Comparison of ENCODE assay signal across 13 cellular contexts in genomic region chr2:86298411-86299390, GRCh38. TPM values are rescaled to one million over a fixed set of nuclear protein-coding genes. Genes with fewer than 3 reads are reported as not detected.
A peak's percentile ranks its signal among the peaks of the same experiment; 100 is the strongest.
DNase-seq lines count a peak whose midpoint lies in the region; ATAC-seq, FAIRE-seq and TF ChIP-seq lines count a peak whose summit lies in the region.
"Had no signal": no experiment of that assay in that cellular context is flagged by ENCODE, and none has a peak within 500 bp of the region (broad histone marks: within the 10 kb centered on the region; RNA-seq: fewer than 3 reads in every experiment).

No MANE protein-coding gene starts in this region.

- TF ChIP-seq CTCF in OCI-LY3 (IDR thresholded peaks at IDR 0.05; ENCODE audit: low read depth, low read length): peak; percentile 21
- peak; percentile 29 for TF ChIP-seq CTCF in fibroblast of mammary gland (conservative IDR thresholded peaks at IDR 0.05; ENCODE audit: control insufficient read depth, insufficient read depth, low read depth, low read length)

- ATAC-seq in stimulated activated effector memory CD8-positive, alpha-beta T cell treated with anti-CD3 and anti-CD28 coated beads, Interleukin-12 subunit alpha, Interleukin-12 subunit beta, amount 100 ng/mL, for 72 hours: no peak
- ATAC-seq in GM21576 (IDR thresholded peaks at IDR 0.05; ENCODE audit: unreplicated experiment): no peak

- no peak overlapping the region for H3K4me3 ChIP-seq in OCI-LY3 (ENCODE audit: low read length)
- no peak overlapping the region for H3K4me3 ChIP-seq in fibroblast of mammary gland (ENCODE audit: control insufficient read depth, low read depth, low read length)
- H3K4me3 ChIP-seq: HAP-1 had no signal

- 0 out of 2 replicates have a peak, but pooled peaks cover 3% of the 10 kb centered on the region for H3K4me1 ChIP-seq in OCI-LY3 (ENCODE audit: low read length)
- H3K4me1 ChIP-seq: HAP-1 had no signal

- H3K9me3 ChIP-seq in OCI-LY3 (ENCODE audit: insufficient read depth, low read length): no peaks in the 10 kb centered on the region
- H3K9me3 ChIP-seq: HAP-1 had no signal

- no peak overlapping the region for H3K4me2 ChIP-seq in OCI-LY3 (ENCODE audit: low read length)

- no peaks in the 10 kb centered on the region for H3K79me2 ChIP-seq in OCI-LY3 (ENCODE audit: low read length)

- TF ChIP-seq POLR2A in GM12892 (IDR thresholded peaks at IDR 0.05; ENCODE audit: low read depth, low read length): no peak

- no peak overlapping the region for H3K9ac ChIP-seq in OCI-LY3 (ENCODE audit: low read length)

- 0 out of 2 replicates have a peak, but pooled peaks cover under 1% of the 10 kb centered on the region for H3K27me3 ChIP-seq in OCI-LY3 (ENCODE audit: low read depth, low read length)

- H3K36me3 ChIP-seq in OCI-LY3 (replicated peaks; ENCODE audit: low read depth, low read length): no peaks in the 10 kb centered on the region
- H3K36me3 ChIP-seq: HAP-1 had no signal

- H3K4me1 Mint-ChIP-seq in stimulated activated effector memory CD8-positive, alpha-beta T cell treated with anti-CD3 and anti-CD28 coated beads, Interleukin-12 subunit alpha, Interleukin-12 subunit beta, amount 100 ng/mL, for 72 hours: no peaks in the 10 kb centered on the region
- H3K4me1 Mint-ChIP-seq: CD8-positive, alpha-beta memory T cell had no signal

- no peaks in the 10 kb centered on the region for H3K9me3 Mint-ChIP-seq in stimulated activated effector memory CD8-positive, alpha-beta T cell treated with anti-CD3 and anti-CD28 coated beads, Interleukin-12 subunit alpha, Interleukin-12 subunit beta, amount 100 ng/mL, for 72 hours
- H3K9me3 Mint-ChIP-seq: CD8-positive, alpha-beta memory T cell had no signal

- H3K27ac ChIP-seq in OCI-LY3 (ENCODE audit: low read length): no peak overlapping the region

- H3K4me3 Mint-ChIP-seq in stimulated activated effector memory CD8-positive, alpha-beta T cell treated with anti-CD3 and anti-CD28 coated beads, Interleukin-12 subunit alpha, Interleukin-12 subunit beta, amount 100 ng/mL, for 72 hours: no peak overlapping the region
- H3K4me3 Mint-ChIP-seq: CD8-positive, alpha-beta memory T cell had no signal

- H2AFZ ChIP-seq in OCI-LY3 (ENCODE audit: low read depth, low read length): no peak overlapping the region

- no peaks in the 10 kb centered on the region for H3K36me3 Mint-ChIP-seq in stimulated activated effector memory CD8-positive, alpha-beta T cell treated with anti-CD3 and anti-CD28 coated beads, Interleukin-12 subunit alpha, Interleukin-12 subunit beta, amount 100 ng/mL, for 72 hours
- H3K36me3 Mint-ChIP-seq: CD8-positive, alpha-beta memory T cell had no signal

- H4K20me1 ChIP-seq in OCI-LY3 (ENCODE audit: insufficient read depth, low read length): no peaks in the 10 kb centered on the region

- FAIRE-seq in GM12892 (lab: Jason Lieb, UNC): no peak
- FAIRE-seq: keratinocyte had no signal

- H3K27ac Mint-ChIP-seq in stimulated activated effector memory CD8-positive, alpha-beta T cell treated with anti-CD3 and anti-CD28 coated beads, Interleukin-12 subunit alpha, Interleukin-12 subunit beta, amount 100 ng/mL, for 72 hours: no peak overlapping the region
- H3K27ac Mint-ChIP-seq: CD8-positive, alpha-beta memory T cell had no signal

- DNase-seq in AG08395 (ENCODE audit: low spot score): peak; percentile 43
- DNase-seq in fibroblast of mammary gland (ENCODE audit: low read depth): peak; percentile 26
- DNase-seq in midbrain (lab: John Stamatoyannopoulos, UW): peak; percentile 66
- no peak for DNase-seq in CD1c-positive myeloid dendritic cell (ENCODE audit: extremely low spot score)
- no peak for DNase-seq in stimulated activated effector memory CD8-positive, alpha-beta T cell treated with anti-CD3 and anti-CD28 coated beads, Interleukin-12 subunit alpha, Interleukin-12 subunit beta, amount 100 ng/mL, for 72 hours (ENCODE audit: low spot score in 2 of 2)
- no peak for DNase-seq in GM12892 (ENCODE audit: insufficient read length)
- DNase-seq: activated CD8-positive, alpha-beta memory T cell treated with anti-CD3 and anti-CD28 coated beads, Interleukin-2, amount 50 U/mL, for 48 hours; CD8-positive, alpha-beta memory T cell; NCI-H510A had no signal

RNA-seq across cellular contexts. Expression of gene REEP1, which starts 38.7 kb away (rescaled TPM):
- 0.42 TPM for polyA plus RNA-seq in GM12892 (2012; ENCODE audit: missing spikeins)
- polyA plus RNA-seq: CD8-positive, alpha-beta memory T cell had no signal

Comparison
In these comparisons a context has a peak if more than half of its experiments do, and no peak if none do; other contexts are left out.
1. DNase-seq: peak in AG08395 (single experiment), fibroblast of mammary gland (single experiment) and midbrain (single experiment); none in CD1c-positive myeloid dendritic cell (single experiment), stimulated activated effector memory CD8-positive, alpha-beta T cell treated with anti-CD3 and anti-CD28 coated beads, Interleukin-12 subunit alpha, Interleukin-12 subunit beta, amount 100 ng/mL, for 72 hours (0 of 2) and GM12892 (single experiment).